In the genomic region with DNA sequence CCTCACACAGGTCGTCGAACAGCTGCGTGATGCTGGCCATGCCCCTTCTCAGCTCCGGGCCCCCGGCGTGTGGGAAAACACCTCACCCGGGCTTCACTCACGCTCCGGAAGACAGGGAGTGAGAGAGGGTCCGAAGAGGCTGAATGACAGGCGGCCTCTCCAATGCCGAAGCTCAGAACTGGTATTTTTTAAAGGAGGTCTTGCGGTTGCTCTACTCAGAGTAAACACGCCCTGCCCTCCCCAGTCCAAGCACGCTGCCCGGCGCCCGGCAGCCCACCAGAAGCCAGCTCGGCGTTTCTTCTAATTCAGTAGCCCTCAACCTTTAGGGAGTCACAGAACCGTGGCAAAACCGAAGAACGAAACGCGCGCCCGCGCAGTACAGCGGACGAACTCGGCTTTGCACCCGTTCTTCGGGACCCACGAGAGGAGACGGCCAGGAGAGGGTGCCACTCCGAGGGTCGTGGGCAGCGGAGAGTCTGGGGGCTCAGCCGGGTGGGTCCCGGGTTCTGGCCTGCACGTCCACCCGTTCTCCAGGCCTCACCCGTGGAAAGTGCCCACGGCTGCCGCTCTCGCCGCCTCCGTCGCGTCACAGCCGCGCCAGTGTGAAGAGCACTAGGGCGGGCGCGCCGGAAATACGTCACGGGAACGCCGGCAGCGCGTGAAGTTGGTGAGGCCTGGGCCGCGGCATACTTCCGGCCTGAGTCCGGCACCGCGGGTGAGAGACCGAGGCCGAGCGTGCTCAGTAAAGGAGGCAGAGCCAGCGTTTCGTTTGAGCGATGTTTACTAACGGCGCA, we compare ENCODE assay signal across 8 cellular contexts. TPM values are rescaled to one million over a fixed set of nuclear protein-coding genes. Genes with fewer than 3 reads are reported as not detected.
DNase-seq lines count a peak whose midpoint lies in the region; ATAC-seq and TF ChIP-seq lines count a peak whose summit lies in the region.

A gene with protein sequence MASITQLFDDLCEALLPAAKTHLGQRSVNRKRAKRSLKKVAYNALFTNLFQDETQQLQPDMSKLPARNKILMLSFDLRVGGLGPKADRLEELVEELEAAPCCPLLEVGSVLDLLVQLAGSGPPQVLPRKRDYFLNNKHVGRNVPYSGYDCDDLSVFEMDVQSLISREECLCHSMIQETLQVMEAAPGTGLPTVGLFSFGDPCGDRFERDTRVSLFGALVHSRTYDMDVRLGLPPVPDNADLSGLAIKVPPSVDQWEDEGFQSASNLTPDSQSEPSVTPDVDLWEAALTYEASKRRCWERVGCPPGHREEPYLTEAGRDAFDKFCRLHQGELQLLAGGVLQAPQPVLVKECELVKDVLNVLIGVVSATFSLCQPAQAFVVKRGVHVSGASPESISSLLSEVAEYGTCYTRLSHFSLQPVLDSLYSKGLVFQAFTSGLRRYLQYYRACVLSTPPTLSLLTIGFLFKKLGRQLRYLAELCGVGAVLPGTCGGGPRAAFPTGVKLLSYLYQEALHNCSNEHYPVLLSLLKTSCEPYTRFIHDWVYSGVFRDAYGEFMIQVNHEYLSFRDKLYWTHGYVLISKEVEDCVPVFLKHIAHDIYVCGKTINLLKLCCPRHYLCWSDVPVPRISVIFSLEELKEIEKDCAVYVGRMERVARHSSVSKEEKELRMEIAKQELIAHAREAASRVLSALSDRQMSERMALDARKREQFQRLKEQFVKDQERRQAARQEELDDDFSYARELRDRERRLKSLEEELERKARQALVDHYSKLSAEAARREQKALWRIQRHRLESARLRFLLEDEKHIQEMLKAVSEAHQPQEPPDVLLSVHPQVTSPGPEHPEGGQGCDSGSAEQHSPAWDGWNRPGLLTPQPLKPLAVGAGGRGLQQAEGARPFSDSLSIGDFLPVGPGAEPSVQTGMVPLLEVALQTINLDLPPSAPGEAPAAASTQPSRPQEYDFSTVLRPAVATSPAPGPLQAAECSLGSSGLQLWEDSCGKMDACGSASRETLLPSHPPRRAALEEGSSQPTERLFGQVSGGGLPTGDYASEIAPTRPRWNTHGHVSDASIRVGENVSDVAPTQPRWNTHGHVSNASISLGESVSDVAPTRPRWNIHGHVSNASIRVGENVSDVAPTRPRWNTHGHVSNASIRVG (N-terminal part only) (minus strand): TSS at position 604 of the 794 bp plus-strand sequence. CDS start 564 bp downstream, at position 40.

- peak; percentile 98 for DNase-seq in GM23338 (ENCODE audit: low spot score)
- peak; percentile 72 for DNase-seq in LNCaP clone FGC (ENCODE audit: low read depth)
- peak; percentile 83 for DNase-seq in SIG-M5 treated with dmso at 0.1 percent for 504 hours (lab: John Stamatoyannopoulos, UW; ENCODE audit: unreplicated experiment)
- peak; percentile 88 for DNase-seq in activated gamma-delta T cell treated with Interleukin-2 at 50 U/mL for 16 hours
- DNase-seq in foreskin fibroblast: peak; percentile 92 to 98
- peak; percentile 90 for DNase-seq in stromal cell of bone marrow (ENCODE audit: low read depth)

- H3K27me3 Mint-ChIP-seq in GM23338 (ENCODE audit: insufficient read depth, low read depth, poor library complexity): peaks cover 8% of the 10 kb centered on the region

- H3K9me3 ChIP-seq in DOHH2 (ENCODE audit: control insufficient read depth, insufficient read depth, low read length) (no peaks in the 10 kb centered on the region), neuron (ENCODE audit: low read length) (no peaks in the 10 kb centered on the region)

- H3K4me2 ChIP-seq in DOHH2 (ENCODE audit: low read length) (peak within 1 kb of the TSS; percentile 87), GM23338 (peak within 1 kb of the TSS; percentile 97)

- H3K27ac ChIP-seq in DOHH2 (ENCODE audit: low read depth, low read length) (peak within 1 kb of the TSS; percentile 67), GM23338 (ENCODE audit: low read depth) (no peak within 1 kb of the TSS; the same call in 1 of the 2 replicates)

- H3K36me3 ChIP-seq in DOHH2 (ENCODE audit: control insufficient read depth, low read length) (peaks cover 42% of the 10 kb centered on the region), GM23338 (ENCODE audit: insufficient read depth) (no peaks in the 10 kb centered on the region), neuron (ENCODE audit: insufficient read depth, low read length) (peaks cover 29% of the 10 kb centered on the region)

- H2AFZ ChIP-seq in GM23338 (peak within 1 kb of the TSS; percentile 99; the same call in 1 of the 2 replicates), neuron (ENCODE audit: low read depth, low read length) (peak within 1 kb of the TSS; percentile 66)

- no peaks in the 10 kb centered on the region for H3K9me3 Mint-ChIP-seq in GM23338

- H4K20me1 ChIP-seq in DOHH2 (ENCODE audit: control insufficient read depth, insufficient read depth, low read depth, low read length) (peaks cover 10% of the 10 kb centered on the region; the same call in 1 of the 2 replicates), GM23338 (replicated peaks; ENCODE audit: insufficient read depth) (peaks cover 6% of the 10 kb centered on the region; the same call in 1 of the 2 replicates)

- H3K79me2 ChIP-seq in DOHH2 (ENCODE audit: control insufficient read depth, low read length) (peaks cover 71% of the 10 kb centered on the region), GM23338 (replicated peaks; ENCODE audit: insufficient read depth) (peaks cover 40% of the 10 kb centered on the region)

- H3K27me3 ChIP-seq in DOHH2 (ENCODE audit: control insufficient read depth, low read length): no peaks in the 10 kb centered on the region
- H3K27me3 ChIP-seq in GM23338 (ENCODE audit: insufficient read depth): no peaks in the 10 kb centered on the region
- H3K27me3 ChIP-seq in neuron (ENCODE audit: insufficient read depth, low read length): no peaks in the 10 kb centered on the region

- peaks cover 11% of the 10 kb centered on the region; the same call in 2 of the 3 replicates for H3K36me3 Mint-ChIP-seq in GM23338 (ENCODE audit: low read depth)

- peak; percentile 20 for TF ChIP-seq CTCF in DOHH2 (IDR thresholded peaks at IDR 0.05; ENCODE audit: low read depth, low read length, poor library complexity, severe bottlenecking)
- TF ChIP-seq CTCF in GM23338 (conservative IDR thresholded peaks at IDR 0.05; ENCODE audit: low read depth in 2 of 2): 0 out of 4 replicates have a peak, but pooled peaks of 1 of the 2 experiments have one; percentile 19
- TF ChIP-seq CTCF in LNCaP clone FGC (IDR thresholded peaks at IDR 0.05; ENCODE audit: control insufficient read depth, extremely low read depth, insufficient read depth): no peak
- TF ChIP-seq CTCF in foreskin fibroblast (IDR thresholded peaks at IDR 0.05; ENCODE audit: low read depth, low read length): no peak

- H3K4me1 ChIP-seq in DOHH2 (ENCODE audit: control insufficient read depth, low read length) (peaks cover 30% of the 10 kb centered on the region), GM23338 (ENCODE audit: insufficient read depth) (peaks cover 12% of the 10 kb centered on the region), neuron (ENCODE audit: insufficient read depth, low read length) (peaks cover 41% of the 10 kb centered on the region)

- H3F3A ChIP-seq in DOHH2 (ENCODE audit: control insufficient read depth, insufficient read depth) (peaks cover 4% of the 10 kb centered on the region; the same call in 1 of the 2 replicates), GM23338 (replicated peaks; ENCODE audit: low read depth) (peaks cover 2% of the 10 kb centered on the region; the same call in 1 of the 2 replicates)

- peak within 1 kb of the TSS; percentile 92 for H3K4me3 Mint-ChIP-seq in GM23338

- H3K4me1 Mint-ChIP-seq in GM23338: peaks cover 21% of the 10 kb centered on the region; the same call in 2 of the 3 replicates

- peak within 1 kb of the TSS; percentile 90 for H3K4me3 ChIP-seq in DOHH2 (ENCODE audit: low read length)
- H3K4me3 ChIP-seq in GM23338: peak within 1 kb of the TSS; percentile 99
- H3K4me3 ChIP-seq in LNCaP clone FGC (ENCODE audit: low read depth, low read length): peak within 1 kb of the TSS; percentile 69
- peak within 1 kb of the TSS; percentile 93 to 96 for H3K4me3 ChIP-seq in foreskin fibroblast (ENCODE audit: low read depth in 1 of 2, low read length in 2 of 2)
- peak within 1 kb of the TSS; percentile 85 for H3K4me3 ChIP-seq in neuron (ENCODE audit: low read length)

- H3K27ac Mint-ChIP-seq in GM23338: peak within 1 kb of the TSS; percentile 97

- peak; percentile 84 for ATAC-seq in GM23338

- H3K9me2 ChIP-seq in DOHH2 (replicated peaks; ENCODE audit: control insufficient read depth, low read length) (no peaks in the 10 kb centered on the region), GM23338 (ENCODE audit: insufficient read depth) (no peaks in the 10 kb centered on the region)

TF ChIP-seq in GM23338, 12 proteins besides CTCF, POLR2A, EP300 and RAD21:
- TF ChIP-seq ETS1 (IDR thresholded peaks at IDR 0.05) (peak; percentile 83; the same call in 1 of the 2 replicates), CREB1 (CRISPR knock-in tag; IDR thresholded peaks at IDR 0.05; ENCODE audit: low read depth) (peak; percentile 99), POLR2AphosphoS5 (IDR thresholded peaks at IDR 0.05; ENCODE audit: low read depth) (peak; percentile 94), ZNF114 (CRISPR knock-in tag; IDR thresholded peaks at IDR 0.05) (no peak)

RNA-seq across cellular contexts. Expression of the gene that starts here (rescaled TPM):
- total RNA-seq in GM23338 (2014; rRNA removed; shearing (Covaris generic)): 32.7 and 47.1 TPM in 2 replicates
- polyA plus RNA-seq in GM23338 (2016; fragmentation: Nextera tagmentation; extraction: Ambion mirVana): 18.6 TPM in 2 replicates
